Comparison of ENCODE assay signal across 17 cellular contexts in the genomic region with DNA sequence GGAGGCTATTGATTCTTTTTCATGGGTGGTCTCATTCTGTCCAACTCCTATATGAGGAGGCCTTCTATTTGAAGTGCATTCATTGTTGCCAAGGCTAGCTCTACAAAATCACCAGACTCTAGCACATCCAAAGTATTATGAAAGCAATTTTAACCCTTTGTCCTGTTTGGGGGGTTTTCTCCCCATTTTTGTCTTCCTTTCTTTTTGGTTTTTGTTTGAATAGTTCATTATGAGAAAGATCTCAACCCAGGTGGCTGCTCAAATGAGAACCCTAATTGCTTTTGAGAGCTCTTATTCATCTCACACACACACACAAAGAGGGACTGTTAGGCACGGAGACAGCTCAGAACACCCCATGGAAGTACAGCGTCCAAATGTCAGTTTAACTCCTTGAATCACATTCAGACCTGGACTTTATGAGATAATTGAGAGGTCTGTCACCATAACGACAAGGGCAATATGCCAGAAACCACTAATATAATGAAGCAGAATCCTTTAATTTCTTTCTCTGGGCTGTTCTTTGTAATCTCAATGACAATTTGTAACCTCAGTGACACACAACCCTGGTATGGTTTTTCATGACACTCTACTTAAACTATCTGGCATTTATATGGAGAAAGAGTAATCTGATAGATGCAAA.
DNase-seq lines count a peak whose midpoint lies in the region; ATAC-seq and TF ChIP-seq lines count a peak whose summit lies in the region.
"Had no signal": no experiment of that assay in that cellular context is flagged by ENCODE, and none has a peak within 500 bp of the region (broad histone marks: within the 10 kb centered on the region; RNA-seq: fewer than 3 reads in every experiment).

No MANE protein-coding gene starts in this region.

- DNase-seq in NCI-H1092 (lab: John Stamatoyannopoulos, UW) (peak; percentile 96), NCI-H1930 (lab: John Stamatoyannopoulos, UW) (peak; percentile 88 to 92), SK-N-SH (peak; percentile 37), retina (peak; percentile 87)
- DNase-seq in CD4-positive, alpha-beta T cell = no peak
- DNase-seq: activated CD4-positive, alpha-beta T cell treated with anti-CD3 and anti-CD28 coated beads for 48 hours; activated effector memory CD4-positive, alpha-beta T cell treated with Interleukin-2 at 50 U/mL for 16 hours; heart left ventricle; Kasumi-1; NCI-H1694; NCI-H526; right lobe of liver had no signal

- no peak for TF ChIP-seq RAD21 in SK-N-SH (IDR thresholded peaks at IDR 0.05; ENCODE audit: low read length)

- 0 out of 2 replicates have a peak, but pooled peaks cover 4% of the 10 kb centered on the region for H3K9me3 ChIP-seq in SK-N-SH
- no peaks in the 10 kb centered on the region for H3K9me3 ChIP-seq in CD4-positive, alpha-beta T cell (ENCODE audit: control insufficient read depth, low read length)
- H3K9me3 ChIP-seq: heart left ventricle, right lobe of liver, thoracic aorta had no signal

- no peaks in the 10 kb centered on the region for H3K27me3 ChIP-seq in SK-N-SH (ENCODE audit: insufficient read depth)
- no peaks in the 10 kb centered on the region for H3K27me3 ChIP-seq in CD4-positive, alpha-beta T cell (ENCODE audit: control insufficient read depth, insufficient read depth, low read length)
- H3K27me3 ChIP-seq: heart left ventricle, right lobe of liver had no signal

- H3K36me3 ChIP-seq in SK-N-SH (replicated peaks in 1 of 2; ENCODE audit: control insufficient read depth in 1 of 2, insufficient read depth in 2 of 2, low read length in 1 of 2) = no peaks in the 10 kb centered on the region
- H3K36me3 ChIP-seq: heart left ventricle, right lobe of liver, thoracic aorta had no signal

- H3K79me2 ChIP-seq in SK-N-SH (ENCODE audit: insufficient read depth) = no peaks in the 10 kb centered on the region

- ATAC-seq in CD4-positive, alpha-beta T cell (ENCODE audit: poor library complexity) = no peak
- no peak for ATAC-seq in GM18867 (IDR thresholded peaks at IDR 0.05; ENCODE audit: unreplicated experiment)
- no peak for ATAC-seq in activated T-helper 17 cell treated with anti-CD3 and anti-CD28 coated beads, Interleukin-2, amount 50 U/mL, for 72 hours (replicated peaks)
- ATAC-seq: heart left ventricle; right lobe of liver; stimulated activated memory B cell treated with anti-CD40 and anti-IgM and Interleukin-4, amounts not matched to agents 10 μg/mL and 1 μg/mL and 100 μg/mL, for 72 hours had no signal

- no peaks in the 10 kb centered on the region for H3K36me3 Mint-ChIP-seq in CD4-positive, alpha-beta T cell (ENCODE audit: low read depth)
- H3K36me3 Mint-ChIP-seq in activated T-helper 17 cell treated with anti-CD3 and anti-CD28 coated beads, Interleukin-2, amount 50 U/mL, for 72 hours (ENCODE audit: low read depth) = no peaks in the 10 kb centered on the region
- H3K36me3 Mint-ChIP-seq: stimulated activated memory B cell treated with anti-CD40 and anti-IgM and Interleukin-4, amounts not matched to agents 10 μg/mL and 1 μg/mL and 100 μg/mL, for 72 hours had no signal

- H3K27ac ChIP-seq in SK-N-SH (ENCODE audit: low read depth in 2 of 2, low read length in 1 of 2) = no peak overlapping the region
- H3K27ac ChIP-seq in CD4-positive, alpha-beta T cell (ENCODE audit: low read depth, low read length) = no peak overlapping the region
- H3K27ac ChIP-seq: heart left ventricle, right lobe of liver, thoracic aorta had no signal

- H3K27me3 Mint-ChIP-seq in CD4-positive, alpha-beta T cell = no peaks in the 10 kb centered on the region
- H3K27me3 Mint-ChIP-seq in activated T-helper 17 cell treated with anti-CD3 and anti-CD28 coated beads, Interleukin-2, amount 50 U/mL, for 72 hours = no peaks in the 10 kb centered on the region
- H3K27me3 Mint-ChIP-seq: central memory CD8-positive, alpha-beta T cell; stimulated activated memory B cell treated with anti-CD40 and anti-IgM and Interleukin-4, amounts not matched to agents 10 μg/mL and 1 μg/mL and 100 μg/mL, for 72 hours had no signal

- H3K27ac Mint-ChIP-seq in CD4-positive, alpha-beta T cell = no peak overlapping the region
- no peak overlapping the region for H3K27ac Mint-ChIP-seq in activated T-helper 17 cell treated with anti-CD3 and anti-CD28 coated beads, Interleukin-2, amount 50 U/mL, for 72 hours
- H3K27ac Mint-ChIP-seq: stimulated activated memory B cell treated with anti-CD40 and anti-IgM and Interleukin-4, amounts not matched to agents 10 μg/mL and 1 μg/mL and 100 μg/mL, for 72 hours had no signal

- H3K4me2 ChIP-seq in SK-N-SH = no peak overlapping the region

- H3F3A ChIP-seq in SK-N-SH (replicated peaks; ENCODE audit: insufficient read depth) = no peaks in the 10 kb centered on the region

- no peaks in the 10 kb centered on the region for H3K9me2 ChIP-seq in SK-N-SH

- no peak overlapping the region for H3K9ac ChIP-seq in SK-N-SH

- no peak overlapping the region for H3K4me3 Mint-ChIP-seq in CD4-positive, alpha-beta T cell
- no peak overlapping the region for H3K4me3 Mint-ChIP-seq in activated T-helper 17 cell treated with anti-CD3 and anti-CD28 coated beads, Interleukin-2, amount 50 U/mL, for 72 hours
- H3K4me3 Mint-ChIP-seq: central memory CD8-positive, alpha-beta T cell; stimulated activated memory B cell treated with anti-CD40 and anti-IgM and Interleukin-4, amounts not matched to agents 10 μg/mL and 1 μg/mL and 100 μg/mL, for 72 hours had no signal

- intact Hi-C loops in CD4-positive, alpha-beta T cell (cut with DNase I, micrococcal nuclease) = no loop called here

- CTCF ChIA-PET in SK-N-SH (lab: Yijun Ruan, JAX) = no interaction called here
- CTCF ChIA-PET in CD4-positive, alpha-beta T cell (lab: Charles Lee) = no interaction called here

- POLR2A ChIA-PET in SK-N-SH (lab: Yijun Ruan, JAX) = no interaction called here
- POLR2A ChIA-PET in CD4-positive, alpha-beta T cell (lab: Charles Lee) = no interaction called here

- H4K20me1 ChIP-seq in SK-N-SH (ENCODE audit: insufficient read depth) = no peaks in the 10 kb centered on the region

- 4% methylated on average over 3 of the region's 3 CpGs for WGBS in SK-N-SH (ENCODE audit: low lambda C conversion rate)

- TF ChIP-seq CTCF in SK-N-SH (IDR thresholded peaks at IDR 0.05) = no peak
- TF ChIP-seq CTCF in CD4-positive, alpha-beta T cell (IDR thresholded peaks at IDR 0.05) = no peak

- H3K4me1 Mint-ChIP-seq in CD4-positive, alpha-beta T cell (ENCODE audit: low read depth) = no peaks in the 10 kb centered on the region
- H3K4me1 Mint-ChIP-seq in activated T-helper 17 cell treated with anti-CD3 and anti-CD28 coated beads, Interleukin-2, amount 50 U/mL, for 72 hours = no peaks in the 10 kb centered on the region
- H3K4me1 Mint-ChIP-seq: central memory CD8-positive, alpha-beta T cell; stimulated activated memory B cell treated with anti-CD40 and anti-IgM and Interleukin-4, amounts not matched to agents 10 μg/mL and 1 μg/mL and 100 μg/mL, for 72 hours had no signal

- no peaks in the 10 kb centered on the region for H3K9me3 Mint-ChIP-seq in CD4-positive, alpha-beta T cell
- H3K9me3 Mint-ChIP-seq in activated T-helper 17 cell treated with anti-CD3 and anti-CD28 coated beads, Interleukin-2, amount 50 U/mL, for 72 hours = peaks cover 3% of the 10 kb centered on the region
- H3K9me3 Mint-ChIP-seq: stimulated activated memory B cell treated with anti-CD40 and anti-IgM and Interleukin-4, amounts not matched to agents 10 μg/mL and 1 μg/mL and 100 μg/mL, for 72 hours had no signal

- no peak overlapping the region for H3K4me3 ChIP-seq in SK-N-SH (ENCODE audit: low read depth in 2 of 2, low read length in 1 of 2)
- H3K4me3 ChIP-seq: heart left ventricle, right lobe of liver, thoracic aorta had no signal

- H2AFZ ChIP-seq in SK-N-SH (ENCODE audit: low read depth) = no peak overlapping the region

- no peak for TF ChIP-seq EP300 in SK-N-SH (IDR thresholded peaks at IDR 0.05; ENCODE audit: borderline replicate concordance in 1 of 2, low read depth in 1 of 2, low read length in 1 of 2)

- H3K4me1 ChIP-seq in SK-N-SH (ENCODE audit: control insufficient read depth in 1 of 2, insufficient read depth in 2 of 2, low read depth in 1 of 2, low read length in 1 of 2) = no peaks in the 10 kb centered on the region; a peak in 2 of 4 replicates
- H3K4me1 ChIP-seq: heart left ventricle, right lobe of liver had no signal

TF ChIP-seq in SK-N-SH, 30 proteins besides CTCF, POLR2A, EP300 and RAD21:
- TF ChIP-seq RCOR1 (IDR thresholded peaks at IDR 0.05; ENCODE audit: low read length) (peak; percentile 38; the same call in 1 of the 2 replicates), GATA2 (CRISPR knock-in tag; IDR thresholded peaks at IDR 0.05) (peak; percentile 25; the same call in 1 of the 2 replicates), ELF1 (IDR thresholded peaks at IDR 0.05) (no peak)

Comparison
In these comparisons a context has a peak if more than half of its experiments do, and no peak if none do; other contexts are left out.
1. DNase-seq: peak in NCI-H1092 (single experiment), NCI-H1930 (2 of 2), SK-N-SH (single experiment) and retina (single experiment); none in CD4-positive, alpha-beta T cell (0 of 10).